Comparison of ENCODE assay signal across 26 cellular contexts in the genomic region with DNA sequence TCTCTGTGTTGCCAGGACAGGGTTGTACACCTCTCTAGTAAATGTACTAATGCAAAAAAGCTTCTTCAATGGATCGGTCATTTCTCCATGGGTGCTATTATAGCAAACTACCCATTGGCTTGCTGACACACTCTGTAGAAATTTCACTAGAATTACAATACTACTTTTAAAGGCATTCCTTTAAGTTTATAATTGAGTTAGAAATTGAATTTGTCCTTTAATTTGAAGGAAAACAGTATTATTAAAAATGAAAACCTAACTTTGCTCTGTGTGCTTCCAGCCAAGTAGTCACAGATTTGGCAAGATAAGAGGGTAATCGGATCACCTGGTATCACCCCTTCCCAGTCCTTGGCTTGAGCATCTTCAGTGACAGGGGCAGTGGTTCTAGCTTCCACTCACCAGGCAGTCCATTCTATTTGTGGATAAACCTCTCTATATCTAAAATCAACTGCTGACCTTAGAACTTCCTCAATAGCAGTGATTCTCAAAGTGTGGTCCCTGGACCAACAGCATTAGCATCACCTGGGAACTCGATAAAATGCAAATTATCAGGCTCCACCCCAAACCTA.
"Had no signal": no experiment of that assay in that cellular context is flagged by ENCODE, and none has a peak within 500 bp of the region (broad histone marks: within the 10 kb centered on the region; RNA-seq: fewer than 3 reads in every experiment).

No MANE protein-coding gene starts in this region.

- H3K4me3 ChIP-seq: hepatocyte, lower lobe of right lung, upper lobe of right lung had no signal

- ATAC-seq: activated naive CD4-positive, alpha-beta T cell treated with anti-CD3 and anti-CD28 coated beads, Interleukin-2, amount 50 U/mL, for 72 hours; naive thymus-derived CD4-positive, alpha-beta T cell; sciatic nerve; stimulated activated naive B cell treated with anti-CD40 and anti-IgM and Interleukin-4, amounts not matched to agents 10 μg/mL and 1 μg/mL and 100 μg/mL, for 72 hours; upper lobe of right lung had no signal

- DNase-seq: activated CD4-positive, alpha-beta T cell treated with anti-CD3 and anti-CD28 coated beads for 1 hour; activated CD4-positive, alpha-beta T cell treated with anti-CD3 and anti-CD28 coated beads, Interleukin-2, amount 50 U/mL, for 4 hours; activated CD8-positive, alpha-beta memory T cell treated with anti-CD3 and anti-CD28 coated beads for 24 hours; activated CD8-positive, alpha-beta memory T cell treated with anti-CD3 and anti-CD28 coated beads, Interleukin-2, amount 50 U/mL, for 4 hours; activated T-cell treated with anti-CD3 and anti-CD28 coated beads, Interleukin-2, amount 50 U/mL, for 24 hours; central memory CD4-positive, alpha-beta T cell; effector memory CD4-positive, alpha-beta T cell; glutamatergic neuron; immature natural killer cell; lower lobe of right lung; naive thymus-derived CD4-positive, alpha-beta T cell; occipital lobe; posterior cingulate gyrus; small intestine; stimulated activated CD4-positive, alpha-beta T cell treated with anti-CD3 and anti-CD28 coated beads, Interleukin-15, amount 100 ng/mL, for 24 hours; stimulated activated CD4-positive, alpha-beta T cell treated with anti-CD3 and anti-CD28 coated beads, Interleukin-2, amount 100 ng/mL, for 48 hours; stimulated activated CD8-positive, alpha-beta memory T cell treated with anti-CD3 and anti-CD28 coated beads, Interleukin-4, amount 100 ng/mL, for 48 hours; stimulated activated naive B cell treated with anti-CD40 and anti-IgM and Interleukin-4, amounts not matched to agents 10 μg/mL and 1 μg/mL and 100 μg/mL, for 72 hours; T-helper 9 cell; upper lobe of right lung had no signal

- H3K4me3 Mint-ChIP-seq: activated T-cell treated with anti-CD3 and anti-CD28 coated beads, Interleukin-2, amount 50 U/mL, for 24 hours; activated T-helper 17 cell treated with anti-CD3 and anti-CD28 coated beads, Interleukin-2, amount 50 U/mL, for 72 hours; immature natural killer cell; naive thymus-derived CD4-positive, alpha-beta T cell; neural crest cell; stimulated activated naive B cell treated with anti-CD40 and anti-IgM and Interleukin-4, amounts not matched to agents 10 μg/mL and 1 μg/mL and 100 μg/mL, for 72 hours had no signal

- H3K4me1 Mint-ChIP-seq: activated T-helper 17 cell treated with anti-CD3 and anti-CD28 coated beads, Interleukin-2, amount 50 U/mL, for 72 hours; neural crest cell; stimulated activated naive B cell treated with anti-CD40 and anti-IgM and Interleukin-4, amounts not matched to agents 10 μg/mL and 1 μg/mL and 100 μg/mL, for 72 hours had no signal

- H3K4me1 ChIP-seq: lower lobe of right lung, upper lobe of right lung had no signal

- H3K9me3 Mint-ChIP-seq: activated naive CD4-positive, alpha-beta T cell treated with anti-CD3 and anti-CD28 coated beads, Interleukin-2, amount 50 U/mL, for 72 hours; activated T-cell treated with anti-CD3 and anti-CD28 coated beads, Interleukin-2, amount 50 U/mL, for 24 hours; activated T-helper 17 cell treated with anti-CD3 and anti-CD28 coated beads, Interleukin-2, amount 50 U/mL, for 72 hours; immature natural killer cell; neural crest cell; stimulated activated naive B cell treated with anti-CD40 and anti-IgM and Interleukin-4, amounts not matched to agents 10 μg/mL and 1 μg/mL and 100 μg/mL, for 72 hours had no signal

- H2AFZ ChIP-seq: hepatocyte had no signal

- H3K9me3 ChIP-seq: lower lobe of right lung, upper lobe of right lung had no signal

- H3K27me3 Mint-ChIP-seq: activated T-cell treated with anti-CD3 and anti-CD28 coated beads, Interleukin-2, amount 50 U/mL, for 24 hours; activated T-helper 17 cell treated with anti-CD3 and anti-CD28 coated beads, Interleukin-2, amount 50 U/mL, for 72 hours; naive thymus-derived CD4-positive, alpha-beta T cell; stimulated activated naive B cell treated with anti-CD40 and anti-IgM and Interleukin-4, amounts not matched to agents 10 μg/mL and 1 μg/mL and 100 μg/mL, for 72 hours had no signal

- H3K27ac Mint-ChIP-seq: activated naive CD4-positive, alpha-beta T cell treated with anti-CD3 and anti-CD28 coated beads, Interleukin-2, amount 50 U/mL, for 72 hours; activated T-cell treated with anti-CD3 and anti-CD28 coated beads, Interleukin-2, amount 50 U/mL, for 24 hours; activated T-helper 17 cell treated with anti-CD3 and anti-CD28 coated beads, Interleukin-2, amount 50 U/mL, for 72 hours; stimulated activated naive B cell treated with anti-CD40 and anti-IgM and Interleukin-4, amounts not matched to agents 10 μg/mL and 1 μg/mL and 100 μg/mL, for 72 hours had no signal

- H3K27ac ChIP-seq: brain microvascular endothelial cell, hepatocyte, lower lobe of right lung, upper lobe of right lung had no signal

- H3K4me2 ChIP-seq: hepatocyte had no signal

- H3K27me3 ChIP-seq: brain microvascular endothelial cell, hepatocyte, upper lobe of right lung had no signal
